ENCODE assay signal across 14 cellular contexts in genomic region chr18:79685971-79686370, GRCh38.
"Had no signal": no experiment of that assay in that cellular context is flagged by ENCODE, and none has a peak within 500 bp of the region (broad histone marks: within the 10 kb centered on the region; RNA-seq: fewer than 3 reads in every experiment).

No MANE protein-coding gene starts in this region.

- H3K4me3 Mint-ChIP-seq: neural crest cell had no signal

- H3K27me3 ChIP-seq: body of pancreas, gastroesophageal sphincter, pancreas, testis, upper lobe of right lung had no signal

- DNase-seq: body of pancreas; cortex of kidney; effector CD8-positive, alpha-beta T cell; left ventricle myocardium superior; mesenchymal stem cell; pancreas; stimulated activated CD4-positive, alpha-beta T cell treated with anti-CD3 and anti-CD28 coated beads, Interleukin-4, amount 100 ng/mL, for 1 hour; stimulated activated naive CD8-positive, alpha-beta T cell treated with anti-CD3 and anti-CD28 coated beads, Interleukin-15, amount 100 ng/mL, for 72 hours; testis; upper lobe of right lung; WERI-Rb-1 had no signal

- H3K4me3 ChIP-seq: body of pancreas, gastroesophageal sphincter, pancreas, testis, upper lobe of right lung had no signal

- H3K9me3 Mint-ChIP-seq: neural crest cell; stimulated activated naive CD8-positive, alpha-beta T cell treated with anti-CD3 and anti-CD28 coated beads, Interleukin-15, amount 100 ng/mL, for 72 hours had no signal

- H3K9me3 ChIP-seq: body of pancreas, gastroesophageal sphincter, pancreas, testis, upper lobe of right lung had no signal

- H3K36me3 ChIP-seq: pancreas, upper lobe of right lung had no signal

- ATAC-seq: body of pancreas, gastroesophageal sphincter, left ventricle myocardium superior, pancreas, upper lobe of right lung had no signal

- H3K27me3 Mint-ChIP-seq: stimulated activated naive CD8-positive, alpha-beta T cell treated with anti-CD3 and anti-CD28 coated beads, Interleukin-15, amount 100 ng/mL, for 72 hours had no signal

- H3K27ac ChIP-seq: body of pancreas, epithelial cell of prostate, gastroesophageal sphincter, pancreas, testis, upper lobe of right lung, WERI-Rb-1 had no signal
